Comparison of ENCODE assay signal across 12 cellular contexts in the genomic region with DNA sequence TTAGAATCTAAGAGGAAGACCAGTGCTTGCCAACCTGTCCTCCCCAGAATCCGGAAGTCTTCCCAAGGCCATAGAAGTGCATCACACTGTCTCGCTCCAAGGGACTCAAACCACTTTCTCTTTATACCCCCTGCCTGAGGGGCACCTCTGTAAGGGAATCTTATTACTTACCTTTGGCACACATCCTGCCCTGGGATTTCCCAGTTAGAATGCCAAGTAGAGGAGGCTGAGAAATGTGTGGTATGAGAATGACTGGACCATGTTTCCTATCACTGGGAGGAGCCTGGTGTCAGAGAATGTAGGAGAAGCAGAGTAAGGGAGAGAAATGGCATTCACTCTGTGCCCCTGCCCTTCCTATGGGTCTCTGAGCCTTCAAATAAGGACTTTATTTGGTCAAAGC.
DNase-seq lines count a peak whose midpoint lies in the region; ATAC-seq and TF ChIP-seq lines count a peak whose summit lies in the region.
"Had no signal": no experiment of that assay in that cellular context is flagged by ENCODE, and none has a peak within 500 bp of the region (broad histone marks: within the 10 kb centered on the region; RNA-seq: fewer than 3 reads in every experiment).

No MANE protein-coding gene starts in this region.

- H4K20me1 ChIP-seq in OCI-LY1 (ENCODE audit: insufficient read depth, low read length) = no peaks in the 10 kb centered on the region

- H3K4me2 ChIP-seq in OCI-LY1 (ENCODE audit: low read length) = no peak overlapping the region

- no TSS peak for BruUV-seq in Calu3 (replicated peaks; lab: Mats Ljungman, UMichigan)

- H3K4me1 ChIP-seq in OCI-LY1 (ENCODE audit: insufficient read depth, low read length, severe bottlenecking) = peaks cover 53% of the 10 kb centered on the region
- no peaks in the 10 kb centered on the region for H3K4me1 ChIP-seq in mucosa of descending colon (ENCODE audit: low read depth)
- H3K4me1 ChIP-seq: prostate gland had no signal

- TF ChIP-seq CTCF in Calu3 (IDR thresholded peaks at IDR 0.05; ENCODE audit: unreplicated experiment) (no peak), OCI-LY1 (IDR thresholded peaks at IDR 0.05; ENCODE audit: low read length) (no peak), mucosa of descending colon (IDR thresholded peaks at IDR 0.05) (no peak)

- H3K27me3 ChIP-seq in OCI-LY1 (ENCODE audit: insufficient read depth, low read length) = no peaks in the 10 kb centered on the region

- CTCF ChIA-PET in Calu3 (lab: Charles Lee) = interaction anchor here (1.0 to 1.5 kb wide), 2 partner anchors 13 kb away, joined by 3 to 5 read pairs; no protein-coding TSS in a partner anchor

- H3F3A ChIP-seq in OCI-LY1 (ENCODE audit: insufficient read depth, low read length) = no peaks in the 10 kb centered on the region

- H3K36me3 ChIP-seq in OCI-LY1 (ENCODE audit: insufficient read depth, low read length) (peaks cover 26% of the 10 kb centered on the region), mucosa of descending colon (ENCODE audit: low read depth) (no peaks in the 10 kb centered on the region)
- H3K36me3 ChIP-seq: prostate gland had no signal

- H3K27ac Mint-ChIP-seq in Calu3 (ENCODE audit: unreplicated experiment) = peak overlapping the region; percentile 85
- H3K27ac Mint-ChIP-seq: activated T-helper 1 cell treated with anti-CD3 and anti-CD28 coated beads, Interleukin-12 subunit alpha, Interleukin-12 subunit beta, Interleukin-2, Interleukin-4 antibody, amounts not matched to agents 30 ng/mL and 10 ng/mL and 1 ng/mL, durations not matched to agents 14 hours and 24 hours and 36 hours had no signal

- intact Hi-C loops in Calu3 (cut with micrococcal nuclease; ENCODE audit: unreplicated experiment) (no loop called here), mucosa of descending colon (cut with DNase I, micrococcal nuclease) (no loop called here)

- H3K9me2 ChIP-seq in OCI-LY1 (ENCODE audit: low read depth, low read length) = no peaks in the 10 kb centered on the region

- H3K9me3 Mint-ChIP-seq in Calu3 (ENCODE audit: low read depth, unreplicated experiment) = no peaks in the 10 kb centered on the region
- H3K9me3 Mint-ChIP-seq: activated T-helper 1 cell treated with anti-CD3 and anti-CD28 coated beads, Interleukin-12 subunit alpha, Interleukin-12 subunit beta, Interleukin-2, Interleukin-4 antibody, amounts not matched to agents 30 ng/mL and 10 ng/mL and 1 ng/mL, durations not matched to agents 14 hours and 24 hours and 36 hours; CD4-positive, alpha-beta memory T cell had no signal

- ATAC-seq in mucosa of descending colon (peak; percentile 21), HG02981 (IDR thresholded peaks at IDR 0.05; ENCODE audit: unreplicated experiment) (no peak), HG03457 (IDR thresholded peaks at IDR 0.05; ENCODE audit: unreplicated experiment) (no peak)

- H3K27ac ChIP-seq in OCI-LY1 (ENCODE audit: low read depth, low read length, poor library complexity, severe bottlenecking) = peak overlapping the region; percentile 99
- H3K27ac ChIP-seq: prostate gland had no signal

- H2AFZ ChIP-seq in OCI-LY1 (ENCODE audit: low read length) = no peak overlapping the region

- DNase-seq in Calu3 (peak; percentile 46), dedifferentiated amniotic fluid mesenchymal stem cell (ENCODE audit: extremely low spot score) (peak; percentile 55), mucosa of descending colon (no peak), NCI-H748 treated with DMSO at 0.1 percent for 48 hours (lab: John Stamatoyannopoulos, UW) (no peak), cortex of kidney (lab: John Stamatoyannopoulos, UW) (no peak)
- DNase-seq: CD4-positive, alpha-beta memory T cell; NK-92 treated with Interleukin-12 subunit alpha and Interleukin-12 subunit beta, amount 100 ng/mL, for 24 hours had no signal

- no peak overlapping the region; the same call in 1 of the 2 replicates for H3K9ac ChIP-seq in OCI-LY1 (ENCODE audit: low read length)

- H3K4me3 Mint-ChIP-seq in Calu3 (ENCODE audit: low read depth, unreplicated experiment) = peak overlapping the region; percentile 26
- H3K4me3 Mint-ChIP-seq: activated T-helper 1 cell treated with anti-CD3 and anti-CD28 coated beads, Interleukin-12 subunit alpha, Interleukin-12 subunit beta, Interleukin-2, Interleukin-4 antibody, amounts not matched to agents 30 ng/mL and 10 ng/mL and 1 ng/mL, durations not matched to agents 14 hours and 24 hours and 36 hours; CD4-positive, alpha-beta memory T cell had no signal

- no peak overlapping the region for H3K4me3 ChIP-seq in OCI-LY1 (ENCODE audit: low read depth, low read length, poor library complexity, severe bottlenecking)
- H3K4me3 ChIP-seq in mucosa of descending colon = no peak overlapping the region
- H3K4me3 ChIP-seq: prostate gland had no signal

- peaks cover 11% of the 10 kb centered on the region for H3K9me3 ChIP-seq in OCI-LY1 (ENCODE audit: low read length)
- no peaks in the 10 kb centered on the region for H3K9me3 ChIP-seq in mucosa of descending colon
- H3K9me3 ChIP-seq: prostate gland had no signal

- no peaks in the 10 kb centered on the region for H3K27me3 Mint-ChIP-seq in Calu3 (ENCODE audit: unreplicated experiment)
- H3K27me3 Mint-ChIP-seq: CD4-positive, alpha-beta memory T cell had no signal

- no peaks in the 10 kb centered on the region for H3K79me2 ChIP-seq in OCI-LY1 (ENCODE audit: insufficient read depth, low read length)

- peaks cover 9% of the 10 kb centered on the region for H3K36me3 Mint-ChIP-seq in Calu3 (ENCODE audit: insufficient read depth, unreplicated experiment)

- peaks cover 37% of the 10 kb centered on the region for H3K4me1 Mint-ChIP-seq in Calu3 (ENCODE audit: low read depth, unreplicated experiment)
- H3K4me1 Mint-ChIP-seq: CD4-positive, alpha-beta memory T cell had no signal

Comparison
In these comparisons a context has a peak if more than half of its experiments do, and no peak if none do; other contexts are left out.
1. DNase-seq: peak in Calu3 (single experiment) and dedifferentiated amniotic fluid mesenchymal stem cell (single experiment); none in mucosa of descending colon (0 of 3), NCI-H748 treated with DMSO at 0.1 percent for 48 hours (single experiment) and cortex of kidney (single experiment).